Comparison of ENCODE assay signal across 8 cellular contexts in the genomic region with DNA sequence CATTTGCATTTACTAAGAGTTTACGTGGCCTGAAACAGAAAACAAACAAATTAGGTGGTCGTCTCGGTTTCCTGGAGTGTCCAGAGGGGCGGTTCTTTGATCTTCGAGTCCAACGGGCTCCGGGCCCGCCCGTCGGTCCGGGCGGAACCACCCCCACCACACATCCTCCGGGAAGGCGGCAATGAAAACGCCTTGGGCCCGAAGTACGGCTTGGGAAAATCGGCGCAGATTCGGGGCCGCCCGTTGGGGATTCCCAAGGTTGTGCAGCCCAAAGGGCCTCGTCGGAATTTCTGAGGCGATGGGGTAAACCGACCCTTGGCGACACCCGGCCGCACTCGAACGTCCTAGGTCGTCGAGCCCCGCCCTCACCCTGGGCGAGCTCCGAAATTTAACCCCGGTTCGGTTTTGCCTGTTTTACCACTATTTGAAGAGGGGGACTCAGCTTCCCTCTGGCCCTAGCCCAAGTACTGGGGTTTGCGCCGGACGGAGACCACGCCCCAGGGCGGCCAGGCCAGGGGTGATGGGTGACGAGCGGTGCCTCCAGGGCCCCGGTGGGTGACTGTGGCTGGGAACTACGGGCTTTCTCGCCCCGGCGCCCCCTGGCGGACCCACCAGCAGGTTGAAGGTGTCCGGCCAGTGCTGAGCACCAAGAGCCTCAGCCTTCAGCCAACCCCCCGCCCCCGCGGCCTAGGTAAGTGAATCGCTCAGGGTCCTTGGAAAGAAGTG. TPM values are rescaled to one million over a fixed set of nuclear protein-coding genes. Genes with fewer than 3 reads are reported as not detected.
DNase-seq lines count a peak whose midpoint lies in the region; ATAC-seq and TF ChIP-seq lines count a peak whose summit lies in the region.

No MANE protein-coding gene starts in this region.

- H3K36me3 Mint-ChIP-seq in activated CD4-positive, alpha-beta T cell treated with anti-CD3 and anti-CD28 coated beads, Interleukin-2, amount 10 ng/mL, durations not matched to agents 24 days and 14 days (ENCODE audit: low read depth): peaks cover 32% of the 10 kb centered on the region

- peaks cover 0 to 2% of the 10 kb centered on the region in 2 donors for H3K4me1 ChIP-seq in lung (ENCODE audit: control insufficient read depth in 2 of 2, insufficient read depth in 2 of 2, low read length in 2 of 2)

- H3K4me1 Mint-ChIP-seq in activated CD4-positive, alpha-beta T cell treated with anti-CD3 and anti-CD28 coated beads, Interleukin-2, amount 10 ng/mL, durations not matched to agents 24 days and 14 days: peaks cover 20% of the 10 kb centered on the region

- POLR2A ChIA-PET in BJ (lab: Charles Lee): no interaction called here

- H3K36me3 ChIP-seq in BJ (ENCODE audit: control insufficient read depth, insufficient read depth, low read length) (peaks cover 29% of the 10 kb centered on the region), lung (ENCODE audit: control insufficient read depth in 2 of 2, insufficient read depth in 2 of 2, low read length in 2 of 2) (peaks cover 8 to 26% of the 10 kb centered on the region in 2 donors)

- H3K27ac Mint-ChIP-seq in activated CD4-positive, alpha-beta T cell treated with anti-CD3 and anti-CD28 coated beads, Interleukin-2, amount 10 ng/mL, durations not matched to agents 24 days and 14 days: peak overlapping the region; percentile 49

- CTCF ChIA-PET in BJ (lab: Yijun Ruan, JAX): interaction anchor here (1.0 to 2.5 kb wide), 3 partner anchors 10 to 258 kb away, joined by 3 to 7 read pairs (median 6); no protein-coding TSS in a partner anchor

- intact Hi-C loops in activated CD4-positive, alpha-beta T cell treated with anti-CD3 and anti-CD28 coated beads, Interleukin-2, amount 10 ng/mL, durations not matched to agents 24 days and 14 days (cut with micrococcal nuclease): loop anchor here (1.0 to 5.0 kb wide), 3 partner anchors 50 to 456 kb away; partner anchors contain the start of gene ACAA2

- H3K9me3 Mint-ChIP-seq in activated CD4-positive, alpha-beta T cell treated with anti-CD3 and anti-CD28 coated beads, Interleukin-2, amount 10 ng/mL, durations not matched to agents 24 days and 14 days: no peaks in the 10 kb centered on the region

- H3K27me3 Mint-ChIP-seq in activated CD4-positive, alpha-beta T cell treated with anti-CD3 and anti-CD28 coated beads, Interleukin-2, amount 10 ng/mL, durations not matched to agents 24 days and 14 days: peaks cover 4% of the 10 kb centered on the region

- 5 to 17% methylated on average over 56 of the region's 56 CpGs for WGBS in lung, 2 donors

- peak overlapping the region; percentile 71 for H3K4me3 Mint-ChIP-seq in activated CD4-positive, alpha-beta T cell treated with anti-CD3 and anti-CD28 coated beads, Interleukin-2, amount 10 ng/mL, durations not matched to agents 24 days and 14 days

- TF ChIP-seq CTCF in BJ (IDR thresholded peaks at IDR 0.05; ENCODE audit: insufficient read depth, low read depth, low read length) (peak; percentile 74), lung (IDR thresholded peaks at IDR 0.05; ENCODE audit: control extremely low read depth, extremely low read depth) (peak; percentile 27)

- H3K9me3 ChIP-seq in lung (ENCODE audit: control insufficient read depth in 2 of 2, insufficient read depth in 1 of 2, low read length in 1 of 2): no peaks in the 10 kb centered on the region

- H3K27ac ChIP-seq in lung (ENCODE audit: low read depth in 1 of 2, low read length in 1 of 2): peak overlapping the region; percentile 20 to 84

- DNase-seq in BJ (ENCODE audit: low read depth) (no peak), GM19238 (ENCODE audit: insufficient read length, low spot score) (peak; percentile 94), ecto neural progenitor cell (ENCODE audit: low spot score) (peak; percentile 91), lung (ENCODE audit: low spot score) (peak; percentile 86), NCI-H146 (lab: John Stamatoyannopoulos, UW) (no peak)
- peak; percentile 93 for DNase-seq in activated CD4-positive, alpha-beta T cell treated with anti-CD3 and anti-CD28 coated beads, Interleukin-2, amount 10 ng/mL, durations not matched to agents 24 days and 14 days
- DNase-seq in stimulated activated CD8-positive, alpha-beta memory T cell treated with anti-CD3 and anti-CD28 coated beads, Interleukin-12 subunit alpha, Interleukin-12 subunit beta, amount 100 ng/mL, for 4 hours (ENCODE audit: low read depth): peak; percentile 69

- ATAC-seq in HG03378 (IDR thresholded peaks at IDR 0.05; ENCODE audit: unreplicated experiment) (peak; percentile 69), lung (ENCODE audit: insufficient read depth, low FRiP score) (peak; percentile 80)

- H3K4me3 ChIP-seq in BJ (ENCODE audit: low read depth, low read length): peak overlapping the region; percentile 36
- peak overlapping the region; percentile 49 for H3K4me3 ChIP-seq in lung

- H3K27me3 ChIP-seq in BJ (ENCODE audit: control insufficient read depth, insufficient read depth, low read length): no peaks in the 10 kb centered on the region
- no peaks in the 10 kb centered on the region for H3K27me3 ChIP-seq in lung (ENCODE audit: control insufficient read depth, insufficient read depth)

RNA-seq across cellular contexts. Expression of gene CFAP53, which starts 1.9 kb away (rescaled TPM):
- polyA plus RNA-seq in BJ (2011; rRNA removed) (0.17 and 0.33 TPM in 2 replicates), lung (1 to 10 TPM; 5.0 to 5.8 TPM)
- polyA minus RNA-seq in BJ (2011; rRNA and poly(A)+ RNA removed): 0.15 TPM in 1 of 2 replicates, not detected in the other
- 0.38 and 0.63 TPM in 2 replicates for total RNA-seq in activated CD4-positive, alpha-beta T cell treated with anti-CD3 and anti-CD28 coated beads, Interleukin-2, amount 10 ng/mL, durations not matched to agents 24 days and 14 days
- total RNA-seq in lung: 1 to 10 TPM; 5.3 to 7.1 TPM

RNA-seq across cellular contexts. Expression of gene MBD1, which starts 13.1 kb away (rescaled TPM):
- polyA plus RNA-seq in BJ (2011; rRNA removed) (36.0 and 54.4 TPM in 2 replicates), lung (10 to 100 TPM; 24.0 to 48.3 TPM)
- 33.7 and 41.6 TPM in 2 replicates for polyA minus RNA-seq in BJ (2011; rRNA and poly(A)+ RNA removed)
- total RNA-seq in activated CD4-positive, alpha-beta T cell treated with anti-CD3 and anti-CD28 coated beads, Interleukin-2, amount 10 ng/mL, durations not matched to agents 24 days and 14 days: 91.7 and 93.3 TPM in 2 replicates
- total RNA-seq in lung: 10 to 100 TPM; 69.9 to 81.5 TPM

RNA-seq across cellular contexts. Expression of gene CXXC1, which starts 19.3 kb away (rescaled TPM):
- polyA plus RNA-seq in BJ (2011; rRNA removed) (29.4 and 51.2 TPM in 2 replicates), lung (10 to 100 TPM; 66.5 to 74.4 TPM)
- 14.3 and 22.5 TPM in 2 replicates for polyA minus RNA-seq in BJ (2011; rRNA and poly(A)+ RNA removed)
- 102 and 105 TPM in 2 replicates for total RNA-seq in activated CD4-positive, alpha-beta T cell treated with anti-CD3 and anti-CD28 coated beads, Interleukin-2, amount 10 ng/mL, durations not matched to agents 24 days and 14 days
- total RNA-seq in lung: 10 to 100 TPM; 39.2 to 77.5 TPM

Comparison
In these comparisons a context has a peak if more than half of its experiments do, and no peak if none do; other contexts are left out.
1. DNase-seq: peak in GM19238 (single experiment), activated CD4-positive, alpha-beta T cell treated with anti-CD3 and anti-CD28 coated beads, Interleukin-2, amount 10 ng/mL, durations not matched to agents 24 days and 14 days (single experiment), ecto neural progenitor cell (single experiment), lung (single experiment) and stimulated activated CD8-positive, alpha-beta memory T cell treated with anti-CD3 and anti-CD28 coated beads, Interleukin-12 subunit alpha, Interleukin-12 subunit beta, amount 100 ng/mL, for 4 hours (single experiment); none in BJ (single experiment) and NCI-H146 (single experiment).